Comparison of ENCODE assay signal across 10 cellular contexts in genomic region chr19:2054763-2055162, GRCh38. TPM values are rescaled to one million over a fixed set of nuclear protein-coding genes. Genes with fewer than 3 reads are reported as not detected.
A peak's percentile ranks its signal among the peaks of the same experiment; 100 is the strongest.
DNase-seq lines count a peak whose midpoint lies in the region; ATAC-seq and TF ChIP-seq lines count a peak whose summit lies in the region.
"Had no signal": no experiment of that assay in that cellular context is flagged by ENCODE, and none has a peak within 500 bp of the region (broad histone marks: within the 10 kb centered on the region; RNA-seq: fewer than 3 reads in every experiment).

No MANE protein-coding gene starts in this region.

- H3K9me3 ChIP-seq in mucosa of rectum (ENCODE audit: control insufficient read depth in 2 of 2, low read length in 2 of 2), result no peaks in the 10 kb centered on the region
- no peaks in the 10 kb centered on the region for H3K9me3 ChIP-seq in Caco-2

- H3K27ac Mint-ChIP-seq in activated naive CD8-positive, alpha-beta T cell, result peak overlapping the region; percentile 76
- no peak overlapping the region for H3K27ac Mint-ChIP-seq in Caco-2 (ENCODE audit: unreplicated experiment)

- peak; percentile 2 for DNase-seq in 8988T
- DNase-seq in Caco-2, result no peak
- DNase-seq: activated CD4-positive, CD25-positive, alpha-beta regulatory T cell treated with anti-CD3 and anti-CD28 coated beads, Interleukin-2, amount 50 U/mL, for 72 hours; NCI-H1105 treated with DMSO at 0.1 percent for 48 hours had no signal

- CTCF ChIA-PET in Caco-2 (lab: Charles Lee), result no interaction called here

- ATAC-seq in GM18498 (IDR thresholded peaks at IDR 0.05; ENCODE audit: unreplicated experiment), result no peak
- ATAC-seq in GM18519 (IDR thresholded peaks at IDR 0.05; ENCODE audit: low FRiP score, unreplicated experiment), result no peak
- no peak for ATAC-seq in HG03045 (IDR thresholded peaks at IDR 0.05; ENCODE audit: unreplicated experiment)

- H3K27me3 Mint-ChIP-seq in activated naive CD8-positive, alpha-beta T cell, result no peaks in the 10 kb centered on the region
- no peaks in the 10 kb centered on the region for H3K27me3 Mint-ChIP-seq in Caco-2 (ENCODE audit: insufficient read depth, unreplicated experiment)

- no peak for TF ChIP-seq CTCF in Caco-2 (IDR thresholded peaks at IDR 0.05; ENCODE audit: insufficient read depth in 1 of 2, low read depth in 1 of 2, low read length in 1 of 2, severe bottlenecking in 1 of 2, unreplicated experiment in 1 of 2)

- peak overlapping the region; percentile 88 to 90 for H3K27ac ChIP-seq in mucosa of rectum (ENCODE audit: low read depth in 2 of 2, low read length in 2 of 2)

- no peaks in the 10 kb centered on the region for H3K27me3 ChIP-seq in mucosa of rectum (ENCODE audit: control insufficient read depth in 2 of 2, insufficient read depth in 2 of 2, low read length in 2 of 2)
- no peaks in the 10 kb centered on the region for H3K27me3 ChIP-seq in Caco-2 (replicated peaks; ENCODE audit: control insufficient read depth, insufficient read depth, low read length)

- intact Hi-C loops in Caco-2 (cut with micrococcal nuclease; ENCODE audit: unreplicated experiment), result no loop called here

- no peaks in the 10 kb centered on the region for H3K9me3 Mint-ChIP-seq in activated naive CD8-positive, alpha-beta T cell (ENCODE audit: low read depth)
- H3K9me3 Mint-ChIP-seq in Caco-2 (ENCODE audit: unreplicated experiment), result no peaks in the 10 kb centered on the region

- no TSS peak for BruUV-seq in Caco-2 (replicated peaks; lab: Mats Ljungman, UMichigan)

- peaks cover 48 to 58% of the 10 kb centered on the region in 2 donors for H3K4me1 ChIP-seq in mucosa of rectum (ENCODE audit: control insufficient read depth in 2 of 2, insufficient read depth in 2 of 2, low read length in 2 of 2)
- peaks cover 13% of the 10 kb centered on the region for H3K4me1 ChIP-seq in Caco-2

- TF ChIP-seq POLR2A in GM15510 (IDR thresholded peaks at IDR 0.05; ENCODE audit: borderline replicate concordance, extremely low read depth, insufficient read length), result peak; percentile 32

- no peak overlapping the region for H3K4me3 ChIP-seq in mucosa of rectum (ENCODE audit: low read length in 2 of 2)
- H3K4me3 ChIP-seq in Caco-2 (ENCODE audit: low read depth, low read length), result no peak overlapping the region

- H3K9ac ChIP-seq in mucosa of rectum (ENCODE audit: low read depth in 1 of 2, low read length in 2 of 2), result peak overlapping the region; percentile 5 to 53

- H3K36me3 ChIP-seq in mucosa of rectum (ENCODE audit: control insufficient read depth in 2 of 2, insufficient read depth in 2 of 2, low read length in 2 of 2) (no peaks in the 10 kb centered on the region), Caco-2 (ENCODE audit: control insufficient read depth, insufficient read depth, low read length) (no peaks in the 10 kb centered on the region)

- H3K4me3 Mint-ChIP-seq in activated naive CD8-positive, alpha-beta T cell, result no peak overlapping the region
- no peak overlapping the region for H3K4me3 Mint-ChIP-seq in Caco-2 (ENCODE audit: unreplicated experiment)

- H3K36me3 Mint-ChIP-seq in activated naive CD8-positive, alpha-beta T cell, result no peaks in the 10 kb centered on the region
- H3K36me3 Mint-ChIP-seq in Caco-2 (ENCODE audit: insufficient read depth, unreplicated experiment), result peaks cover 16% of the 10 kb centered on the region

- peaks cover 40% of the 10 kb centered on the region for H3K4me1 Mint-ChIP-seq in activated naive CD8-positive, alpha-beta T cell (ENCODE audit: low read depth)
- H3K4me1 Mint-ChIP-seq in Caco-2 (ENCODE audit: low read depth, unreplicated experiment), result no peaks in the 10 kb centered on the region

- POLR2A ChIA-PET in Caco-2 (lab: Charles Lee), result no interaction called here

RNA-seq across cellular contexts. Expression of gene MKNK2, which starts 3.7 kb away (rescaled TPM):
- total RNA-seq in Caco-2 (2022), result 136 and 162 TPM in 2 replicates

RNA-seq across cellular contexts. Expression of gene BTBD2, which starts 39.2 kb away (rescaled TPM):
- 47.0 and 52.2 TPM in 2 replicates for total RNA-seq in Caco-2 (2022)

RNA-seq across cellular contexts. Expression of gene MOB3A, which starts 41.4 kb away (rescaled TPM):
- total RNA-seq in Caco-2 (2022), result 10.8 and 11.7 TPM in 2 replicates

RNA-seq across cellular contexts. Expression of gene IZUMO4, which starts 42.0 kb away (rescaled TPM):
- total RNA-seq in Caco-2 (2022), result 1.1 and 1.6 TPM in 2 replicates
